ENCODE assay signal across 9 cellular contexts in genomic region chr18:48743046-48743445, GRCh38.
DNase-seq lines count a peak whose midpoint lies in the region; ATAC-seq and TF ChIP-seq lines count a peak whose summit lies in the region.
"Had no signal": no experiment of that assay in that cellular context is flagged by ENCODE, and none has a peak within 500 bp of the region (broad histone marks: within the 10 kb centered on the region; RNA-seq: fewer than 3 reads in every experiment).

No MANE protein-coding gene starts in this region.

- DNase-seq in AG08395 (ENCODE audit: low spot score) (peak; percentile 88), PC-3 (no peak), fibroblast of gingiva (ENCODE audit: low read depth) (peak; percentile 95), mucosa of descending colon (peak in 1 of 3 donors; percentile 34), OCI-LY7 (ENCODE audit: low spot score) (no peak), NCI-H774 (lab: John Stamatoyannopoulos, UW) (no peak)
- no peak for DNase-seq in activated CD4-positive, alpha-beta T cell treated with anti-CD3 and anti-CD28 coated beads, Interleukin-2, amount 10 ng/mL, durations not matched to agents 7 days and 5 days

- H3K9me3 ChIP-seq in PC-3 (ENCODE audit: low read length) (no peaks in the 10 kb centered on the region), mucosa of descending colon (no peaks in the 10 kb centered on the region), OCI-LY7 (ENCODE audit: low read length) (no peaks in the 10 kb centered on the region)

- H3K36me3 ChIP-seq in PC-3 (ENCODE audit: low read depth, low read length) (no peaks in the 10 kb centered on the region), mucosa of descending colon (ENCODE audit: low read depth) (no peaks in the 10 kb centered on the region), OCI-LY7 (ENCODE audit: insufficient read depth, low read length) (no peaks in the 10 kb centered on the region)

- H3K27me3 Mint-ChIP-seq in activated CD4-positive, alpha-beta T cell treated with anti-CD3 and anti-CD28 coated beads, Interleukin-2, amount 10 ng/mL, durations not matched to agents 7 days and 5 days = no peaks in the 10 kb centered on the region

- H3K9me2 ChIP-seq in PC-3 (replicated peaks; ENCODE audit: low read length) (no peaks in the 10 kb centered on the region), OCI-LY7 (ENCODE audit: insufficient read depth, low read length) (no peaks in the 10 kb centered on the region)

- no peaks in the 10 kb centered on the region for H4K20me1 ChIP-seq in PC-3 (ENCODE audit: low read length)
- H4K20me1 ChIP-seq in OCI-LY7 (ENCODE audit: insufficient read depth, low read length) = no peaks in the 10 kb centered on the region

- TF ChIP-seq CTCF in PC-3 (conservative IDR thresholded peaks at IDR 0.05; ENCODE audit: low read depth, low read length) (no peak), mucosa of descending colon (IDR thresholded peaks at IDR 0.05) (no peak), OCI-LY7 (conservative IDR thresholded peaks at IDR 0.05; ENCODE audit: low read length) (no peak)

- H3K27ac Mint-ChIP-seq in activated CD4-positive, alpha-beta T cell treated with anti-CD3 and anti-CD28 coated beads, Interleukin-2, amount 10 ng/mL, durations not matched to agents 7 days and 5 days = no peak overlapping the region

- CTCF ChIA-PET in PC-3 (lab: Charles Lee) (no interaction called here), OCI-LY7 (lab: Charles Lee; ENCODE audit: unreplicated experiment) (no interaction called here)
- CTCF ChIA-PET in activated CD4-positive, alpha-beta T cell treated with anti-CD3 and anti-CD28 coated beads, Interleukin-2, amount 10 ng/mL, durations not matched to agents 7 days and 5 days (lab: Charles Lee) = no interaction called here

- ATAC-seq in PC-3 = peak; percentile 20; the same call in 1 of the 2 replicates
- ATAC-seq in mucosa of descending colon = peak; percentile 52
- ATAC-seq in HG03095 (IDR thresholded peaks at IDR 0.05; ENCODE audit: unreplicated experiment) = no peak
- ATAC-seq: activated CD4-positive, CD25-positive, alpha-beta regulatory T cell treated with anti-CD3 and anti-CD28 coated beads, Interleukin-2, amount 50 U/mL, for 24 hours had no signal

- H3K4me1 ChIP-seq in PC-3 (ENCODE audit: insufficient read depth, low read length) (no peaks in the 10 kb centered on the region), mucosa of descending colon (ENCODE audit: low read depth) (no peaks in the 10 kb centered on the region), OCI-LY7 (ENCODE audit: insufficient read depth, low read length, poor library complexity, severe bottlenecking) (no peaks in the 10 kb centered on the region)

- H2AFZ ChIP-seq in PC-3 (ENCODE audit: low read length) (no peak overlapping the region), OCI-LY7 (ENCODE audit: low read length) (no peak overlapping the region)

- no TSS peak for BruUV-seq in PC-3 (replicated peaks; lab: Mats Ljungman, UMichigan)
- BruUV-seq in OCI-LY7 (replicated peaks; lab: Mats Ljungman, UMichigan) = no TSS peak

- H3F3A ChIP-seq in PC-3 (ENCODE audit: low read length, unreplicated experiment) = no peaks in the 10 kb centered on the region

- POLR2A ChIA-PET in PC-3 (lab: Charles Lee; ENCODE audit: unreplicated experiment) (no interaction called here), OCI-LY7 (lab: Charles Lee) (no interaction called here)
- POLR2A ChIA-PET in activated CD4-positive, alpha-beta T cell treated with anti-CD3 and anti-CD28 coated beads, Interleukin-2, amount 10 ng/mL, durations not matched to agents 7 days and 5 days (lab: Charles Lee) = no interaction called here

- H3K4me3 ChIP-seq in PC-3 (ENCODE audit: low read length) (no peak overlapping the region), mucosa of descending colon (no peak overlapping the region), OCI-LY7 (ENCODE audit: low read depth, low read length, poor library complexity, severe bottlenecking) (no peak overlapping the region)

- H3K4me2 ChIP-seq in PC-3 (ENCODE audit: low read length) = no peak overlapping the region
- no peak overlapping the region for H3K4me2 ChIP-seq in OCI-LY7 (ENCODE audit: low read length)

- no peak overlapping the region for H3K4me3 Mint-ChIP-seq in activated CD4-positive, alpha-beta T cell treated with anti-CD3 and anti-CD28 coated beads, Interleukin-2, amount 10 ng/mL, durations not matched to agents 7 days and 5 days

- intact Hi-C loops in PC-3 (cut with micrococcal nuclease) = no loop called here
- intact Hi-C loops in mucosa of descending colon (cut with DNase I, micrococcal nuclease) = no loop called here
- intact Hi-C loops in OCI-LY7 (cut with micrococcal nuclease; ENCODE audit: unreplicated experiment) = no loop called here

- no peak overlapping the region for H3K9ac ChIP-seq in PC-3 (ENCODE audit: low read length)

- no peaks in the 10 kb centered on the region for H3K36me3 Mint-ChIP-seq in activated CD4-positive, alpha-beta T cell treated with anti-CD3 and anti-CD28 coated beads, Interleukin-2, amount 10 ng/mL, durations not matched to agents 7 days and 5 days (ENCODE audit: low read depth)

- H3K27ac ChIP-seq in PC-3 (ENCODE audit: low read length) (no peak overlapping the region), OCI-LY7 (ENCODE audit: low read depth, low read length, poor library complexity, severe bottlenecking) (no peak overlapping the region)

- H3K4me1 Mint-ChIP-seq in activated CD4-positive, alpha-beta T cell treated with anti-CD3 and anti-CD28 coated beads, Interleukin-2, amount 10 ng/mL, durations not matched to agents 7 days and 5 days = no peaks in the 10 kb centered on the region

- no peaks in the 10 kb centered on the region for H3K27me3 ChIP-seq in PC-3 (ENCODE audit: low read length)

- no peaks in the 10 kb centered on the region for H3K9me3 Mint-ChIP-seq in activated CD4-positive, alpha-beta T cell treated with anti-CD3 and anti-CD28 coated beads, Interleukin-2, amount 10 ng/mL, durations not matched to agents 7 days and 5 days

- H3K79me2 ChIP-seq in PC-3 (ENCODE audit: low read length) (no peaks in the 10 kb centered on the region), OCI-LY7 (ENCODE audit: insufficient read depth, low read depth, low read length) (no peaks in the 10 kb centered on the region)

Comparison
In these comparisons a context has a peak if more than half of its experiments do, and no peak if none do; other contexts are left out.
1. DNase-seq: peak in AG08395 (single experiment) and fibroblast of gingiva (single experiment); none in PC-3 (single experiment), activated CD4-positive, alpha-beta T cell treated with anti-CD3 and anti-CD28 coated beads, Interleukin-2, amount 10 ng/mL, durations not matched to agents 7 days and 5 days (single experiment), OCI-LY7 (single experiment) and NCI-H774 (single experiment).